ENCODE assay signal across 20 cellular contexts in genomic region chr10:108039821-108040584, GRCh38.
DNase-seq lines count a peak whose midpoint lies in the region; ATAC-seq and TF ChIP-seq lines count a peak whose summit lies in the region.
"Had no signal": no experiment of that assay in that cellular context is flagged by ENCODE, and none has a peak within 500 bp of the region (broad histone marks: within the 10 kb centered on the region; RNA-seq: fewer than 3 reads in every experiment).

No MANE protein-coding gene starts in this region.

- whole genome bisulfite sequencing in psoas muscle, 3 donors: 79 to 89% (median 83%) methylated on average over 8 of the region's 8 CpGs

- no peaks in the 10 kb centered on the region for H3K36me3 ChIP-seq in HUES6 (ENCODE audit: control insufficient read depth, insufficient read depth, low read length)
- no peaks in the 10 kb centered on the region for H3K36me3 ChIP-seq in WERI-Rb-1
- no peaks in the 10 kb centered on the region for H3K36me3 ChIP-seq in psoas muscle (ENCODE audit: insufficient read depth in 1 of 2, low read depth in 1 of 2)
- H3K36me3 ChIP-seq: lower lobe of right lung, Peyer's patch, SJSA1, tibial nerve had no signal

- intact Hi-C loops in psoas muscle (cut with DNase I): no loop called here

- DNase-seq in WERI-Rb-1 (no peak), iPS DF 19.7 (ENCODE audit: low read depth, low spot score) (peak; percentile 15), psoas muscle (no peak), NCI-H345 treated with DMSO at 0.1 percent for 48 hours (lab: John Stamatoyannopoulos, UW; ENCODE audit: unreplicated experiment) (no peak)
- DNase-seq in activated effector memory CD4-positive, alpha-beta T cell treated with anti-CD3 and anti-CD28 coated beads, Interleukin-2, amount 50 U/mL, for 16 hours: no peak
- DNase-seq: activated CD4-positive, alpha-beta T cell treated with anti-CD3 and anti-CD28 coated beads for 36 hours; activated naive CD4-positive, alpha-beta T cell treated with anti-CD3 and anti-CD28 coated beads, Interleukin-2, amount 10 ng/mL, durations not matched to agents 7 days and 5 days; activated T-cell treated with anti-CD3 and anti-CD28 coated beads, Interleukin-2, amount 50 U/mL, for 48 hours; amniotic stem cell; GF-D8; lower lobe of right lung; NCI-H2081; NCI-H446 treated with DMSO at 0.1 percent for 48 hours; Peyer's patch; stimulated activated CD4-positive, alpha-beta T cell treated with anti-CD3 and anti-CD28 coated beads, Interleukin-15, amount 100 ng/mL, for 24 hours had no signal

- H3K4me1 ChIP-seq in HUES6 (ENCODE audit: control insufficient read depth, insufficient read depth, low read length) (no peaks in the 10 kb centered on the region), psoas muscle (no peaks in the 10 kb centered on the region)
- H3K4me1 ChIP-seq: lower lobe of right lung, Peyer's patch, SJSA1, tibial nerve had no signal

- peak overlapping the region; percentile 53 for H3K27ac ChIP-seq in HUES6 (ENCODE audit: low read depth, low read length)
- 0 out of 2 replicates have a peak overlapping the region, but pooled peaks have one; percentile 25 for H3K27ac ChIP-seq in WERI-Rb-1
- no peak overlapping the region for H3K27ac ChIP-seq in psoas muscle
- H3K27ac ChIP-seq: lower lobe of right lung, Peyer's patch, SJSA1, tibial nerve had no signal

- H3K4me3 ChIP-seq in HUES6 (ENCODE audit: low read depth, low read length): no peak overlapping the region
- H3K4me3 ChIP-seq in WERI-Rb-1 (ENCODE audit: low read depth, low read length): no peak overlapping the region
- H3K4me3 ChIP-seq in psoas muscle: no peak overlapping the region
- H3K4me3 ChIP-seq: lower lobe of right lung, Peyer's patch, SJSA1, tibial nerve had no signal

- ATAC-seq in GM18867 (IDR thresholded peaks at IDR 0.05; ENCODE audit: unreplicated experiment) (peak; percentile 40), HG02870 (IDR thresholded peaks at IDR 0.05; ENCODE audit: unreplicated experiment) (no peak), psoas muscle (no peak)
- ATAC-seq: activated CD4-positive, alpha-beta T cell treated with anti-CD3 and anti-CD28 coated beads for 36 hours; lower lobe of right lung had no signal

- H3K27me3 ChIP-seq in HUES6 (ENCODE audit: control insufficient read depth, insufficient read depth, low read length) (no peaks in the 10 kb centered on the region), WERI-Rb-1 (ENCODE audit: insufficient read depth, low read depth, severe bottlenecking) (no peaks in the 10 kb centered on the region), psoas muscle (ENCODE audit: insufficient read depth in 3 of 3, low read length in 2 of 3) (no peaks in the 10 kb centered on the region)
- H3K27me3 ChIP-seq: Peyer's patch, SJSA1, tibial nerve had no signal

- H3K9me3 ChIP-seq in HUES6 (ENCODE audit: control insufficient read depth, insufficient read depth, low read depth, low read length) (peaks cover 8% of the 10 kb centered on the region; the same call in 1 of the 2 replicates), WERI-Rb-1 (ENCODE audit: severe bottlenecking) (no peaks in the 10 kb centered on the region), psoas muscle (no peaks in the 10 kb centered on the region)
- H3K9me3 ChIP-seq: lower lobe of right lung, Peyer's patch, tibial nerve had no signal

- H3K9ac ChIP-seq in HUES6 (ENCODE audit: low read length): no peak overlapping the region

- TF ChIP-seq CTCF in WERI-Rb-1 (IDR thresholded peaks at IDR 0.05; ENCODE audit: low read depth, low read length) (no peak), psoas muscle (IDR thresholded peaks at IDR 0.05) (no peak)
